ENCODE assay signal across 10 cellular contexts in the genomic region with DNA sequence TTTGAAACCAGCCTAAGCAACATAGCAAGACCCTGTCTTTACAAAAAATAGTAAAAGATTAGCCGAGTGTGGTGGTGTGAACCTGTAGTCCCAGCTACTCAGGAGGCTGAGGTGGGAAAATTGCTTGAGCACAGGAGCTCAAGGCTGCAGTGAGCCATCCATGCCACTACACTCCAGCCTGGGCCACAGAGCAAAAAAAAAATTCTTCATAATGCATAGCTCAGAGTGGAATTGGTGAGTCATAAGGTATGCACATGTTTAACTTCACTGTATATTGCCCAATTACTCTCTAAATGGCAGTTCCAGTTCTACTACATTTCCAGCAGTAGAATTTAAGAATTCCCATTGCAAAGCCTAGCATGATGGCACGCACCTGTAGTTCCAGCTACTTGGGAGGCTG. TPM values are rescaled to one million over a fixed set of nuclear protein-coding genes. Genes with fewer than 3 reads are reported as not detected.
DNase-seq lines count a peak whose midpoint lies in the region; ATAC-seq and TF ChIP-seq lines count a peak whose summit lies in the region.
"Had no signal": no experiment of that assay in that cellular context is flagged by ENCODE, and none has a peak within 500 bp of the region (broad histone marks: within the 10 kb centered on the region; RNA-seq: fewer than 3 reads in every experiment).

No MANE protein-coding gene starts in this region.

- H3K9me3 ChIP-seq in fibroblast of lung (ENCODE audit: control insufficient read depth, insufficient read depth, low read depth, low read length): no peaks in the 10 kb centered on the region

- no peaks in the 10 kb centered on the region for H3K4me1 ChIP-seq in fibroblast of lung (ENCODE audit: control insufficient read depth, extremely low read depth, insufficient read depth, low read length)

- H2AFZ ChIP-seq in fibroblast of lung (ENCODE audit: low read length): no peak overlapping the region

- H3K4me2 ChIP-seq in fibroblast of lung (ENCODE audit: extremely low read depth, insufficient read depth, low read length): peak overlapping the region; percentile 17

- no peak for ATAC-seq in HG03520 (IDR thresholded peaks at IDR 0.05; ENCODE audit: unreplicated experiment)
- no peak for ATAC-seq in HG02610 (IDR thresholded peaks at IDR 0.05; ENCODE audit: unreplicated experiment)
- ATAC-seq: natural killer cell had no signal

- no peaks in the 10 kb centered on the region for H3K79me2 ChIP-seq in fibroblast of lung (ENCODE audit: control insufficient read depth, insufficient read depth, low read length)

- no peak overlapping the region for H3K9ac ChIP-seq in fibroblast of lung (ENCODE audit: insufficient read depth, low read length)

- peak; percentile 25 for DNase-seq in stimulated activated CD4-positive, alpha-beta T cell treated with anti-CD3 and anti-CD28 coated beads, Interleukin-1b, Interleukin-23, amount 100 ng/mL, for 48 hours
- no peak for DNase-seq in stimulated activated CD4-positive, alpha-beta T cell treated with anti-CD3 and anti-CD28 coated beads, Interleukin-12 subunit alpha, Interleukin-12 subunit beta, amount 100 ng/mL, for 4 hours
- DNase-seq in RPMI7951 (ENCODE audit: low read depth) (peak; percentile 76), fibroblast of lung (ENCODE audit: low read depth in 2 of 2) (peak; percentile 73 to 92), NCI-H187 treated with DMSO at 0.1 percent for 48 hours (lab: John Stamatoyannopoulos, UW) (no peak), NCI-H2227 (lab: John Stamatoyannopoulos, UW; ENCODE audit: unreplicated experiment) (no peak)
- DNase-seq: natural killer cell, NCI-H748 treated with DMSO at 0.1 percent for 48 hours had no signal

- no peaks in the 10 kb centered on the region for H3K36me3 ChIP-seq in fibroblast of lung (ENCODE audit: control insufficient read depth, insufficient read depth, low read length)

- no peaks in the 10 kb centered on the region for H4K20me1 ChIP-seq in fibroblast of lung (ENCODE audit: control insufficient read depth, extremely low read depth, insufficient read depth, low read length)

- H3K4me3 ChIP-seq in fibroblast of lung (replicated peaks in 1 of 4; ENCODE audit: control extremely low read depth in 1 of 4, insufficient read depth in 1 of 4, low read depth in 3 of 4, low read length in 4 of 4): no peak overlapping the region

- H3K27ac ChIP-seq in fibroblast of lung (ENCODE audit: insufficient read depth, low read length): no peak overlapping the region

- H3K27me3 ChIP-seq in fibroblast of lung (ENCODE audit: control insufficient read depth, insufficient read depth, low read length): no peaks in the 10 kb centered on the region

- TF ChIP-seq CTCF in fibroblast of lung (conservative IDR thresholded peaks at IDR 0.05 in 1 of 2, IDR thresholded peaks at IDR 0.05 in 1 of 2; ENCODE audit: low read depth in 1 of 2, low read length in 2 of 2): peak in 1 of 2 donors; percentile 5

RNA-seq across cellular contexts. Expression of gene CLIP1, which starts 26.8 kb away (rescaled TPM):
- 16.9 and 23.1 TPM in 2 replicates for total RNA-seq in RPMI7951 (2014; rRNA removed; shearing (Covaris generic))
- total RNA-seq in fibroblast of lung: 106 and 147 TPM in 2 replicates
- polyA plus RNA-seq in fibroblast of lung: 75.5 and 87.6 TPM in 2 replicates
- polyA plus RNA-seq in fibroblast of lung (2012): 48.4 and 48.5 TPM in 2 replicates
- 152 and 190 TPM in 2 replicates for polyA minus RNA-seq in fibroblast of lung (ENCODE audit: low replicate concordance)

RNA-seq across cellular contexts. Expression of gene ZCCHC8, which starts 51.4 kb away (rescaled TPM):
- total RNA-seq in RPMI7951 (2014; rRNA removed; shearing (Covaris generic)): 13.8 and 16.6 TPM in 2 replicates
- total RNA-seq in fibroblast of lung: 20.5 and 23.8 TPM in 2 replicates
- 10.9 and 11.6 TPM in 2 replicates for polyA plus RNA-seq in fibroblast of lung
- 6.8 and 7.7 TPM in 2 replicates for polyA plus RNA-seq in fibroblast of lung (2012)
- 2.9 and 3.0 TPM in 2 replicates for polyA minus RNA-seq in fibroblast of lung (ENCODE audit: low replicate concordance)

Comparison
In these comparisons a context has a peak if more than half of its experiments do, and no peak if none do; other contexts are left out.
1. DNase-seq: peak in stimulated activated CD4-positive, alpha-beta T cell treated with anti-CD3 and anti-CD28 coated beads, Interleukin-1b, Interleukin-23, amount 100 ng/mL, for 48 hours (single experiment), RPMI7951 (single experiment) and fibroblast of lung (2 of 2); none in stimulated activated CD4-positive, alpha-beta T cell treated with anti-CD3 and anti-CD28 coated beads, Interleukin-12 subunit alpha, Interleukin-12 subunit beta, amount 100 ng/mL, for 4 hours (single experiment), NCI-H187 treated with DMSO at 0.1 percent for 48 hours (single experiment) and NCI-H2227 (single experiment).